13 cellular contexts compared by ENCODE assay signal in genomic region chr20:3161316-3162079, GRCh38. TPM values are rescaled to one million over a fixed set of nuclear protein-coding genes. Genes with fewer than 3 reads are reported as not detected.
DNase-seq lines count a peak whose midpoint lies in the region; ATAC-seq and TF ChIP-seq lines count a peak whose summit lies in the region.
"Had no signal": no experiment of that assay in that cellular context is flagged by ENCODE, and none has a peak within 500 bp of the region (broad histone marks: within the 10 kb centered on the region; RNA-seq: fewer than 3 reads in every experiment).

No MANE protein-coding gene starts in this region.

- BruUV-seq in PC-9 (replicated peaks; lab: Mats Ljungman, UMichigan), result no TSS peak

- H3K4me3 Mint-ChIP-seq in activated naive CD4-positive, alpha-beta T cell treated with anti-CD3 and anti-CD28 coated beads, Interleukin-2, amount 10 ng/mL, durations not matched to agents 7 days and 5 days, result peak overlapping the region; percentile 55
- H3K4me3 Mint-ChIP-seq in glutamatergic neuron (ENCODE audit: unreplicated experiment), result no peak overlapping the region

- no peak overlapping the region for H2AFZ ChIP-seq in PC-9

- H3K9me3 Mint-ChIP-seq in activated naive CD4-positive, alpha-beta T cell treated with anti-CD3 and anti-CD28 coated beads, Interleukin-2, amount 10 ng/mL, durations not matched to agents 7 days and 5 days, result no peaks in the 10 kb centered on the region
- peaks cover 7% of the 10 kb centered on the region for H3K9me3 Mint-ChIP-seq in glutamatergic neuron (ENCODE audit: unreplicated experiment)

- H3K27ac Mint-ChIP-seq in activated naive CD4-positive, alpha-beta T cell treated with anti-CD3 and anti-CD28 coated beads, Interleukin-2, amount 10 ng/mL, durations not matched to agents 7 days and 5 days, result peak overlapping the region; percentile 11
- H3K27ac Mint-ChIP-seq in glutamatergic neuron (ENCODE audit: unreplicated experiment), result peak overlapping the region; percentile 66

- H3K36me3 Mint-ChIP-seq in activated naive CD4-positive, alpha-beta T cell treated with anti-CD3 and anti-CD28 coated beads, Interleukin-2, amount 10 ng/mL, durations not matched to agents 7 days and 5 days, result peaks cover 17% of the 10 kb centered on the region
- H3K36me3 Mint-ChIP-seq in glutamatergic neuron (ENCODE audit: unreplicated experiment), result no peaks in the 10 kb centered on the region

- H3K27me3 ChIP-seq in upper lobe of right lung (no peaks in the 10 kb centered on the region), PC-9 (ENCODE audit: insufficient read depth, low read depth) (no peaks in the 10 kb centered on the region)
- H3K27me3 ChIP-seq: adrenal gland had no signal

- peaks cover 6% of the 10 kb centered on the region; the same call in 1 of the 2 replicates for H3F3A ChIP-seq in PC-9 (ENCODE audit: insufficient read depth, low read depth)

- H3K4me1 Mint-ChIP-seq in activated naive CD4-positive, alpha-beta T cell treated with anti-CD3 and anti-CD28 coated beads, Interleukin-2, amount 10 ng/mL, durations not matched to agents 7 days and 5 days, result peaks cover 31% of the 10 kb centered on the region
- H3K4me1 Mint-ChIP-seq in glutamatergic neuron (ENCODE audit: low read depth, unreplicated experiment), result peaks cover 32% of the 10 kb centered on the region

- no peak for ATAC-seq in upper lobe of right lung
- ATAC-seq: mucosa of descending colon had no signal

- H3K27ac ChIP-seq in upper lobe of right lung, result no peak overlapping the region
- H3K27ac ChIP-seq in PC-9, result no peak overlapping the region
- H3K27ac ChIP-seq: adrenal gland had no signal

- no peaks in the 10 kb centered on the region for H3K9me2 ChIP-seq in PC-9 (ENCODE audit: insufficient read depth)

- H3K36me3 ChIP-seq in upper lobe of right lung, result no peaks in the 10 kb centered on the region
- no peaks in the 10 kb centered on the region for H3K36me3 ChIP-seq in PC-9 (ENCODE audit: low read depth)
- H3K36me3 ChIP-seq: adrenal gland had no signal

- POLR2A ChIA-PET in PC-9 (lab: Charles Lee; ENCODE audit: unreplicated experiment), result interaction anchor here (0.7 kb wide), 1 partner anchor 48 kb away, joined by 3 read pairs; no protein-coding TSS in a partner anchor

- in situ Hi-C loops in SK-MEL-5 (cut with HindIII; ENCODE audit: low pct_unique_long_range_greater_than_20kb, low sequenced_read_pairs), result no loop called here

- CTCF ChIA-PET in activated naive CD4-positive, alpha-beta T cell treated with anti-CD3 and anti-CD28 coated beads, Interleukin-2, amount 10 ng/mL, durations not matched to agents 7 days and 5 days (lab: Charles Lee), result interaction anchor here (1.4 to 1.5 kb wide), 2 partner anchors 11 to 105 kb away, joined by 3 to 5 read pairs; no protein-coding TSS in a partner anchor
- CTCF ChIA-PET in PC-9 (lab: Charles Lee), result interaction anchor here (0.5 to 1.0 kb wide), 3 partner anchors 24 to 108 kb away, joined by 3 to 12 read pairs (median 7); no protein-coding TSS in a partner anchor

- H3K4me2 ChIP-seq in PC-9, result no peak overlapping the region

- no peak overlapping the region for H3K4me3 ChIP-seq in upper lobe of right lung
- no peak overlapping the region for H3K4me3 ChIP-seq in PC-9
- H3K4me3 ChIP-seq: adrenal gland, mucosa of descending colon had no signal

- no peak for TF ChIP-seq CTCF in glutamatergic neuron (IDR thresholded peaks at IDR 0.05; ENCODE audit: partially characterized antibody, unreplicated experiment)
- TF ChIP-seq CTCF in upper lobe of right lung (IDR thresholded peaks at IDR 0.05), result no peak
- TF ChIP-seq CTCF in PC-9 (conservative IDR thresholded peaks at IDR 0.05), result no peak

- H4K20me1 ChIP-seq in PC-9 (ENCODE audit: insufficient read depth), result peaks cover 25% of the 10 kb centered on the region

- H3K9me3 ChIP-seq in upper lobe of right lung, result no peaks in the 10 kb centered on the region
- no peaks in the 10 kb centered on the region for H3K9me3 ChIP-seq in PC-9 (ENCODE audit: insufficient read depth, low read depth)
- H3K9me3 ChIP-seq: adrenal gland, mucosa of descending colon had no signal

- H3K27me3 Mint-ChIP-seq in activated naive CD4-positive, alpha-beta T cell treated with anti-CD3 and anti-CD28 coated beads, Interleukin-2, amount 10 ng/mL, durations not matched to agents 7 days and 5 days, result peaks cover 24% of the 10 kb centered on the region
- peaks cover 12% of the 10 kb centered on the region for H3K27me3 Mint-ChIP-seq in glutamatergic neuron (ENCODE audit: unreplicated experiment)

- no peak for DNase-seq in activated naive CD4-positive, alpha-beta T cell treated with anti-CD3 and anti-CD28 coated beads, Interleukin-2, amount 10 ng/mL, durations not matched to agents 7 days and 5 days
- DNase-seq in activated naive CD4-positive, alpha-beta T cell (lab: John Stamatoyannopoulos, UW), result no peak
- DNase-seq in SK-MEL-5 (ENCODE audit: low read depth, low spot score) (peak; percentile 26), glutamatergic neuron (no peak), upper lobe of right lung (peak; percentile 15), NCI-H1105 treated with DMSO at 0.1 percent for 48 hours (lab: John Stamatoyannopoulos, UW) (no peak), NCI-H146 (lab: John Stamatoyannopoulos, UW) (no peak), PC-9 (no peak)
- DNase-seq: MM.1S; mucosa of descending colon; stimulated activated CD4-positive, alpha-beta T cell treated with anti-CD3 and anti-CD28 coated beads, Interleukin-15, amount 100 ng/mL, for 24 hours; T-helper 9 cell had no signal

- peaks cover 40% of the 10 kb centered on the region for H3K79me2 ChIP-seq in PC-9 (ENCODE audit: low read depth)

- intact Hi-C loops in upper lobe of right lung (cut with DNase I) (no loop called here), PC-9 (cut with micrococcal nuclease; ENCODE audit: unreplicated experiment) (no loop called here)

- H3K4me1 ChIP-seq in upper lobe of right lung (peaks cover 24% of the 10 kb centered on the region), PC-9 (replicated peaks; ENCODE audit: insufficient read depth) (peaks cover 21% of the 10 kb centered on the region)

RNA-seq across cellular contexts. Expression of gene FASTKD5, which starts 1.8 kb away (rescaled TPM):
- 43.5 and 50.5 TPM in 2 replicates for total RNA-seq in SK-MEL-5 (2014; rRNA removed; shearing (Covaris generic))
- 33.2 and 39.8 TPM in 2 replicates for polyA plus RNA-seq in SK-MEL-5 (2015; cell fraction: cytosol; rRNA removed)
- polyA plus RNA-seq in SK-MEL-5 (2015; cell fraction: nucleus; rRNA removed), result 17.2 and 19.6 TPM in 2 replicates
- total RNA-seq in glutamatergic neuron (ENCODE audit: unreplicated experiment) (19.5 TPM), upper lobe of right lung (18.0 TPM), PC-9 (2021) (11.6 and 16.2 TPM in 2 replicates)

RNA-seq across cellular contexts. Expression of gene UBOX5, which starts 1.8 kb away (rescaled TPM):
- 4.4 and 5.6 TPM in 2 replicates for total RNA-seq in SK-MEL-5 (2014; rRNA removed; shearing (Covaris generic))
- 6.4 and 7.1 TPM in 2 replicates for polyA plus RNA-seq in SK-MEL-5 (2015; cell fraction: cytosol; rRNA removed)
- polyA plus RNA-seq in SK-MEL-5 (2015; cell fraction: nucleus; rRNA removed), result 5.8 and 5.9 TPM in 2 replicates
- 8.6 TPM for total RNA-seq in glutamatergic neuron (ENCODE audit: unreplicated experiment)
- total RNA-seq in upper lobe of right lung, result 7.9 TPM
- 6.4 and 9.4 TPM in 2 replicates for total RNA-seq in PC-9 (2021)

RNA-seq across cellular contexts. Expression of gene LZTS3, which starts 11.9 kb away (rescaled TPM):
- 5.1 and 5.2 TPM in 2 replicates for total RNA-seq in SK-MEL-5 (2014; rRNA removed; shearing (Covaris generic))
- polyA plus RNA-seq in SK-MEL-5 (2015; cell fraction: cytosol; rRNA removed), result 8.0 and 8.5 TPM in 2 replicates
- polyA plus RNA-seq in SK-MEL-5 (2015; cell fraction: nucleus; rRNA removed), result 6.3 and 8.2 TPM in 2 replicates
- total RNA-seq in glutamatergic neuron (ENCODE audit: unreplicated experiment) (56.8 TPM), upper lobe of right lung (21.5 TPM), PC-9 (2021) (10.4 and 17.6 TPM in 2 replicates)

RNA-seq across cellular contexts. Expression of gene DDRGK1, which starts 43.0 kb away (rescaled TPM):
- 85.3 and 85.5 TPM in 2 replicates for total RNA-seq in SK-MEL-5 (2014; rRNA removed; shearing (Covaris generic))
- 79.9 and 99.1 TPM in 2 replicates for polyA plus RNA-seq in SK-MEL-5 (2015; cell fraction: cytosol; rRNA removed)
- 33.1 and 37.8 TPM in 2 replicates for polyA plus RNA-seq in SK-MEL-5 (2015; cell fraction: nucleus; rRNA removed)
- 59.3 TPM for total RNA-seq in glutamatergic neuron (ENCODE audit: unreplicated experiment)
- total RNA-seq in upper lobe of right lung, result 108 TPM
- total RNA-seq in PC-9 (2021), result 70.4 and 87.6 TPM in 2 replicates

RNA-seq across cellular contexts. Expression of gene ITPA, which starts 47.8 kb away (rescaled TPM):
- total RNA-seq in SK-MEL-5 (2014; rRNA removed; shearing (Covaris generic)), result 158 and 187 TPM in 2 replicates
- polyA plus RNA-seq in SK-MEL-5 (2015; cell fraction: cytosol; rRNA removed), result 112 and 136 TPM in 2 replicates
- polyA plus RNA-seq in SK-MEL-5 (2015; cell fraction: nucleus; rRNA removed), result 342 and 376 TPM in 2 replicates
- total RNA-seq in glutamatergic neuron (ENCODE audit: unreplicated experiment) (72.1 TPM), upper lobe of right lung (43.4 TPM), PC-9 (2021) (69.2 and 93.5 TPM in 2 replicates)

Comparison
In these comparisons a context has a peak if more than half of its experiments do, and no peak if none do; other contexts are left out.
1. DNase-seq: peak in SK-MEL-5 (single experiment) and upper lobe of right lung (single experiment); none in activated naive CD4-positive, alpha-beta T cell treated with anti-CD3 and anti-CD28 coated beads, Interleukin-2, amount 10 ng/mL, durations not matched to agents 7 days and 5 days (single experiment), activated naive CD4-positive, alpha-beta T cell (0 of 4), glutamatergic neuron (single experiment), NCI-H1105 treated with DMSO at 0.1 percent for 48 hours (single experiment), NCI-H146 (single experiment) and PC-9 (0 of 2).